Comparison of ENCODE assay signal across 9 cellular contexts in the genomic region with DNA sequence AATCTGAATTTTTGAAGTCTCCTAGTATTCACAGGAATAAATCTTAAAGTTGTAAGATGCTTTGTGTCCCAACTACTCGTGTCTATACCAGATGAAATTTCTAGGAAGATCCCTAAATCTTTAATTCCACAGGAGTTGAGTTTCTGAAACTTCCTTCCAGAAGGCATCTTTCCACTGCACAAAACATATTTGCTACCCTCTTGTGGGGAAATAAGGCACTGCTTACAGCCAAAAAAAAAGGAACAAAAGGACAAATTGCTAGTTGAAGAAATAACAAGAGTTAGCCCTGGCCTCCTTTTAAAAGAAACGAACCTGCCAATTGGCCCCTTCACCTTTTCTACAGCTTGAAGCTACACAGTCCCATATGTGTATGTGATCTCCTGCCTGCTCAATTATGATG. TPM values are rescaled to one million over a fixed set of nuclear protein-coding genes. Genes with fewer than 3 reads are reported as not detected.
DNase-seq lines count a peak whose midpoint lies in the region; ATAC-seq and TF ChIP-seq lines count a peak whose summit lies in the region.
"Had no signal": no experiment of that assay in that cellular context is flagged by ENCODE, and none has a peak within 500 bp of the region (broad histone marks: within the 10 kb centered on the region; RNA-seq: fewer than 3 reads in every experiment).

No MANE protein-coding gene starts in this region.

- H3K4me1 Mint-ChIP-seq in glutamatergic neuron (ENCODE audit: low read depth, unreplicated experiment) = peaks cover 22% of the 10 kb centered on the region

- TF ChIP-seq CTCF in GM12873 (IDR thresholded peaks at IDR 0.05; ENCODE audit: insufficient read depth, low read depth, low read length, missing control alignments) (peak; percentile 42), glutamatergic neuron (IDR thresholded peaks at IDR 0.05; ENCODE audit: partially characterized antibody, unreplicated experiment) (peak; percentile 73)

- DNase-seq in A172 (ENCODE audit: low spot score) (peak; percentile 11), RKO (ENCODE audit: low spot score) (peak; percentile 40), glutamatergic neuron (no peak), C1 segment of cervical spinal cord (lab: John Stamatoyannopoulos, UW) (no peak), GDM1 (lab: John Stamatoyannopoulos, UW) (no peak), cortex of kidney (lab: John Stamatoyannopoulos, UW) (no peak)
- DNase-seq: T-helper 2 cell had no signal

- H3K4me3 Mint-ChIP-seq in glutamatergic neuron (ENCODE audit: unreplicated experiment) = no peak overlapping the region

- no peaks in the 10 kb centered on the region for H3K9me3 Mint-ChIP-seq in glutamatergic neuron (ENCODE audit: unreplicated experiment)

- H3K27ac Mint-ChIP-seq in glutamatergic neuron (ENCODE audit: unreplicated experiment) = no peak overlapping the region

- H3K27me3 Mint-ChIP-seq in glutamatergic neuron (ENCODE audit: unreplicated experiment) = no peaks in the 10 kb centered on the region

- no peak for ATAC-seq in HG02852 (IDR thresholded peaks at IDR 0.05; ENCODE audit: unreplicated experiment)

- H3K36me3 Mint-ChIP-seq in glutamatergic neuron (ENCODE audit: unreplicated experiment) = peaks cover 5% of the 10 kb centered on the region

RNA-seq across cellular contexts. Expression of gene TAFA4, which starts 54.0 kb away (rescaled TPM):
- not detected in 2 replicates for total RNA-seq in A172 (2014; rRNA removed; shearing (Covaris generic))
- total RNA-seq in glutamatergic neuron (ENCODE audit: unreplicated experiment) = not detected

Comparison
In these comparisons a context has a peak if more than half of its experiments do, and no peak if none do; other contexts are left out.
1. DNase-seq: peak in A172 (single experiment) and RKO (single experiment); none in glutamatergic neuron (single experiment), C1 segment of cervical spinal cord (0 of 14), GDM1 (single experiment) and cortex of kidney (single experiment).